ENCODE assay signal across 21 cellular contexts in genomic region chr16:27211026-27211425, GRCh38.
"Had no signal": no experiment of that assay in that cellular context is flagged by ENCODE, and none has a peak within 500 bp of the region (broad histone marks: within the 10 kb centered on the region; RNA-seq: fewer than 3 reads in every experiment).

No MANE protein-coding gene starts in this region.

- H3K4me1 Mint-ChIP-seq: brain; stimulated activated effector memory CD8-positive, alpha-beta T cell treated with anti-CD3 and anti-CD28 coated beads, Interleukin-12 subunit alpha, Interleukin-12 subunit beta, amount 100 ng/mL, for 72 hours; WTC11 had no signal

- H3K4me3 Mint-ChIP-seq: activated CD4-positive, alpha-beta memory T cell treated with anti-CD3 and anti-CD28 coated beads for 36 hours; activated CD4-positive, alpha-beta T cell treated with anti-CD3 and anti-CD28 coated beads for 36 hours; brain; natural killer cell treated with Interleukin-12 subunit alpha and Interleukin-12 subunit beta and Interleukin-15 and Interleukin-18, amount 100 ng/mL, for 72 hours; stimulated activated effector memory CD8-positive, alpha-beta T cell treated with anti-CD3 and anti-CD28 coated beads, Interleukin-12 subunit alpha, Interleukin-12 subunit beta, amount 100 ng/mL, for 72 hours; T-helper 1 cell treated with Interleukin-12 subunit alpha and Interleukin-12 subunit beta and Interleukin-4 antibody, amounts not matched to agents 30 μg/mL and 1 μg/mL, for 36 hours; type B pancreatic cell; WTC11 had no signal

- H3K9me3 Mint-ChIP-seq: activated CD4-positive, alpha-beta memory T cell treated with anti-CD3 and anti-CD28 coated beads for 36 hours; activated T-helper 2 cell treated with anti-CD3 and anti-CD28 coated beads, Interferon-gamma antibody, Interleukin-2, Interleukin-4, amounts not matched to agents 10 μg/mL and 5 μg/mL and 100 μg/mL, durations not matched to agents 14 hours and 24 hours and 36 hours; brain; natural killer cell treated with Interleukin-12 subunit alpha and Interleukin-12 subunit beta and Interleukin-15 and Interleukin-18, amount 100 ng/mL, for 72 hours; stimulated activated effector memory CD8-positive, alpha-beta T cell treated with anti-CD3 and anti-CD28 coated beads, Interleukin-12 subunit alpha, Interleukin-12 subunit beta, amount 100 ng/mL, for 72 hours; T-helper 1 cell treated with Interleukin-12 subunit alpha and Interleukin-12 subunit beta and Interleukin-4 antibody, amounts not matched to agents 30 μg/mL and 1 μg/mL, for 36 hours; type B pancreatic cell; WTC11 had no signal

- ATAC-seq: activated CD4-positive, alpha-beta T cell treated with anti-CD3 and anti-CD28 coated beads for 36 hours; left lung; sciatic nerve; stimulated activated effector memory CD8-positive, alpha-beta T cell treated with anti-CD3 and anti-CD28 coated beads, Interleukin-12 subunit alpha, Interleukin-12 subunit beta, amount 100 ng/mL, for 72 hours; WTC11 had no signal

- H3K36me3 Mint-ChIP-seq: natural killer cell treated with Interleukin-12 subunit alpha and Interleukin-12 subunit beta and Interleukin-15 and Interleukin-18, amount 100 ng/mL, for 72 hours had no signal

- H3K27me3 Mint-ChIP-seq: activated CD4-positive, alpha-beta memory T cell treated with anti-CD3 and anti-CD28 coated beads for 36 hours; activated CD4-positive, alpha-beta T cell treated with anti-CD3 and anti-CD28 coated beads for 36 hours; brain; natural killer cell treated with Interleukin-12 subunit alpha and Interleukin-12 subunit beta and Interleukin-15 and Interleukin-18, amount 100 ng/mL, for 72 hours; type B pancreatic cell had no signal

- H3K27ac Mint-ChIP-seq: activated CD4-positive, alpha-beta memory T cell treated with anti-CD3 and anti-CD28 coated beads for 36 hours; activated CD4-positive, alpha-beta T cell treated with anti-CD3 and anti-CD28 coated beads for 36 hours; activated T-helper 2 cell treated with anti-CD3 and anti-CD28 coated beads, Interferon-gamma antibody, Interleukin-2, Interleukin-4, amounts not matched to agents 10 μg/mL and 5 μg/mL and 100 μg/mL, durations not matched to agents 14 hours and 24 hours and 36 hours; brain; natural killer cell treated with Interleukin-12 subunit alpha and Interleukin-12 subunit beta and Interleukin-15 and Interleukin-18, amount 100 ng/mL, for 72 hours; stimulated activated effector memory CD8-positive, alpha-beta T cell treated with anti-CD3 and anti-CD28 coated beads, Interleukin-12 subunit alpha, Interleukin-12 subunit beta, amount 100 ng/mL, for 72 hours; T-helper 1 cell treated with Interleukin-12 subunit alpha and Interleukin-12 subunit beta and Interleukin-4 antibody, amounts not matched to agents 30 μg/mL and 1 μg/mL, for 36 hours; type B pancreatic cell; WTC11 had no signal

- DNase-seq: activated CD4-positive, alpha-beta memory T cell treated with anti-CD3 and anti-CD28 coated beads for 36 hours; activated CD4-positive, alpha-beta T cell treated with anti-CD3 and anti-CD28 coated beads for 36 hours; activated naive CD4-positive, alpha-beta T cell; activated T-cell treated with anti-CD3 and anti-CD28 coated beads, Interleukin-2, amount 50 U/mL, for 1 hour; anterior cingulate cortex; effector CD4-positive, alpha-beta T cell; heart right ventricle; kidney glomerular epithelial cell; left lung; small intestine; stimulated activated CD4-positive, alpha-beta T cell treated with anti-CD3 and anti-CD28 coated beads, Interleukin-2, amount 100 ng/mL, for 24 hours; T1000; testis had no signal
